Comparison of ENCODE assay signal across 8 cellular contexts in genomic region chr2:113626616-113627330, GRCh38. TPM values are rescaled to one million over a fixed set of nuclear protein-coding genes. Genes with fewer than 3 reads are reported as not detected.
A peak's percentile ranks its signal among the peaks of the same experiment; 100 is the strongest.
DNase-seq lines count a peak whose midpoint lies in the region; ATAC-seq and TF ChIP-seq lines count a peak whose summit lies in the region.
"Not testable (repeated sequence)": the region's sequence is repeated elsewhere in the genome, so short reads cannot be mapped to it uniquely, and the experiment has no call there.

RABL2A (plus strand) TSS chr2:113627266; CDS start chr2:113628607, 1,341 bp downstream.

- not testable (repeated sequence) for H3K27me3 Mint-ChIP-seq in naive thymus-derived CD4-positive, alpha-beta T cell

- H3K4me1 ChIP-seq in naive thymus-derived CD4-positive, alpha-beta T cell (ENCODE audit: control insufficient read depth in 2 of 2, insufficient read depth in 2 of 2, low read length in 2 of 2), result not testable (repeated sequence)

- H3K36me3 ChIP-seq in SU-DHL-6 (ENCODE audit: low read length); naive thymus-derived CD4-positive, alpha-beta T cell (ENCODE audit: control insufficient read depth in 2 of 3, insufficient read depth in 3 of 3, low read length in 3 of 3): not testable (repeated sequence)

- H3K4me3 Mint-ChIP-seq in naive thymus-derived CD4-positive, alpha-beta T cell, result peak within 1 kb of the TSS; percentile 80 to 90 (median 88)

- H3K79me2 ChIP-seq in SU-DHL-6 (ENCODE audit: insufficient read depth, low read length), result not testable (repeated sequence)

- peak within 1 kb of the TSS; percentile 54 for H3K9ac ChIP-seq in SU-DHL-6 (ENCODE audit: low read length)

- not testable (repeated sequence) for H3K9me3 Mint-ChIP-seq in activated naive CD4-positive, alpha-beta T cell treated with anti-CD3 and anti-CD28 coated beads, Interleukin-2, amount 50 U/mL, for 72 hours; naive thymus-derived CD4-positive, alpha-beta T cell

- POLR2A ChIA-PET in naive thymus-derived CD4-positive, alpha-beta T cell (lab: Charles Lee), result not testable (repeated sequence)

- not testable (repeated sequence) for TF ChIP-seq CTCF in C4-2B (conservative IDR thresholded peaks at IDR 0.05); SU-DHL-6 (IDR thresholded peaks at IDR 0.05; ENCODE audit: insufficient read depth, low read length, poor library complexity, severe bottlenecking)

- H3K9me2 ChIP-seq in SU-DHL-6 (replicated peaks; ENCODE audit: insufficient read depth, low read length), result not testable (repeated sequence)

- H3F3A ChIP-seq in SU-DHL-6 (ENCODE audit: insufficient read depth), result not testable (repeated sequence)

- H3K27me3 ChIP-seq in SU-DHL-6 (ENCODE audit: low read length); naive thymus-derived CD4-positive, alpha-beta T cell (ENCODE audit: control insufficient read depth in 2 of 2, insufficient read depth in 2 of 2, low read length in 2 of 2): not testable (repeated sequence)

- H3K27ac Mint-ChIP-seq in activated naive CD4-positive, alpha-beta T cell treated with anti-CD3 and anti-CD28 coated beads, Interleukin-2, amount 50 U/mL, for 72 hours, result peak within 1 kb of the TSS; percentile 82 to 90
- peak within 1 kb of the TSS; percentile 82 to 92 (median 87) for H3K27ac Mint-ChIP-seq in naive thymus-derived CD4-positive, alpha-beta T cell

- peak within 1 kb of the TSS; percentile 41; the same call in 1 of the 2 replicates for H3K27ac ChIP-seq in C4-2B
- H3K27ac ChIP-seq in SU-DHL-6 (ENCODE audit: low read depth, low read length), result peak within 1 kb of the TSS; percentile 32; the same call in 1 of the 2 replicates
- peak within 1 kb of the TSS; percentile 67 for H3K27ac ChIP-seq in naive thymus-derived CD4-positive, alpha-beta T cell (ENCODE audit: low read depth, low read length)

- ATAC-seq in GM19455 (IDR thresholded peaks at IDR 0.05; ENCODE audit: unreplicated experiment) (peak; percentile 97), HG03342 (IDR thresholded peaks at IDR 0.05; ENCODE audit: unreplicated experiment) (peak; percentile 94)
- peak; percentile 91 to 97 for ATAC-seq in activated naive CD4-positive, alpha-beta T cell treated with anti-CD3 and anti-CD28 coated beads, Interleukin-2, amount 50 U/mL, for 72 hours
- peak; percentile 99 for ATAC-seq in naive thymus-derived CD4-positive, alpha-beta T cell

- intact Hi-C loops in naive thymus-derived CD4-positive, alpha-beta T cell (cut with micrococcal nuclease), result not testable (repeated sequence)

- H3K9me3 ChIP-seq in SU-DHL-6 (ENCODE audit: insufficient read depth, low read length); naive thymus-derived CD4-positive, alpha-beta T cell (ENCODE audit: control insufficient read depth in 2 of 3, low read length in 3 of 3): not testable (repeated sequence)

- H4K20me1 ChIP-seq in SU-DHL-6 (ENCODE audit: low read depth, low read length), result not testable (repeated sequence)

- CTCF ChIA-PET in naive thymus-derived CD4-positive, alpha-beta T cell (lab: Charles Lee), result not testable (repeated sequence)

- not testable (repeated sequence) for H2AFZ ChIP-seq in SU-DHL-6 (ENCODE audit: low read depth, low read length, severe bottlenecking)

- not testable (repeated sequence) for H3K36me3 Mint-ChIP-seq in activated naive CD4-positive, alpha-beta T cell treated with anti-CD3 and anti-CD28 coated beads, Interleukin-2, amount 50 U/mL, for 72 hours; naive thymus-derived CD4-positive, alpha-beta T cell

- peaks cover 0 to 14% (median 11%) of the 10 kb centered on the region in 7 donors for H3K4me1 Mint-ChIP-seq in naive thymus-derived CD4-positive, alpha-beta T cell

- peak within 1 kb of the TSS; percentile 49 for H3K4me2 ChIP-seq in SU-DHL-6 (ENCODE audit: low read depth, low read length, poor library complexity, severe bottlenecking)

- DNase-seq in activated naive CD4-positive, alpha-beta T cell treated with anti-CD3 and anti-CD28 coated beads, Interleukin-2, amount 50 U/mL, for 72 hours (ENCODE audit: low spot score in 2 of 2), result peak; percentile 87 to 91
- DNase-seq in foreskin melanocyte, result peak; percentile 64
- DNase-seq in naive thymus-derived CD4-positive, alpha-beta T cell, result peak; percentile 67 to 95 (median 89)
- DNase-seq in stimulated activated CD8-positive, alpha-beta memory T cell treated with anti-CD3 and anti-CD28 coated beads, Interleukin-15, amount 100 ng/mL, for 1 hour (ENCODE audit: low read depth), result peak; percentile 70

- H3K4me3 ChIP-seq in SU-DHL-6 (ENCODE audit: insufficient read depth, low read length, poor library complexity, severe bottlenecking), result peak within 1 kb of the TSS; percentile 59
- peak within 1 kb of the TSS; percentile 44 for H3K4me3 ChIP-seq in naive thymus-derived CD4-positive, alpha-beta T cell (ENCODE audit: low read length)

RNA-seq across cellular contexts. Expression of gene RABL2A, which starts in this region (rescaled TPM):
- total RNA-seq in activated naive CD4-positive, alpha-beta T cell treated with anti-CD3 and anti-CD28 coated beads, Interleukin-2, amount 50 U/mL, for 72 hours, result 1 to 10 TPM; 4.3 to 8.1 TPM
- total RNA-seq in naive thymus-derived CD4-positive, alpha-beta T cell, result 10 to 100 TPM; 16.5 to 57.9 (median 26.2) TPM
- polyA plus RNA-seq in naive thymus-derived CD4-positive, alpha-beta T cell, result 10 to 100 TPM; 14.8 to 19.0 TPM

Comparison
In these comparisons a context has a peak if more than half of its experiments do, and no peak if none do; other contexts are left out.
1. Peak in every context shown above with its lines: DNase-seq, ATAC-seq, H3K4me3 ChIP-seq and H3K27ac ChIP-seq.